In the genomic region with DNA sequence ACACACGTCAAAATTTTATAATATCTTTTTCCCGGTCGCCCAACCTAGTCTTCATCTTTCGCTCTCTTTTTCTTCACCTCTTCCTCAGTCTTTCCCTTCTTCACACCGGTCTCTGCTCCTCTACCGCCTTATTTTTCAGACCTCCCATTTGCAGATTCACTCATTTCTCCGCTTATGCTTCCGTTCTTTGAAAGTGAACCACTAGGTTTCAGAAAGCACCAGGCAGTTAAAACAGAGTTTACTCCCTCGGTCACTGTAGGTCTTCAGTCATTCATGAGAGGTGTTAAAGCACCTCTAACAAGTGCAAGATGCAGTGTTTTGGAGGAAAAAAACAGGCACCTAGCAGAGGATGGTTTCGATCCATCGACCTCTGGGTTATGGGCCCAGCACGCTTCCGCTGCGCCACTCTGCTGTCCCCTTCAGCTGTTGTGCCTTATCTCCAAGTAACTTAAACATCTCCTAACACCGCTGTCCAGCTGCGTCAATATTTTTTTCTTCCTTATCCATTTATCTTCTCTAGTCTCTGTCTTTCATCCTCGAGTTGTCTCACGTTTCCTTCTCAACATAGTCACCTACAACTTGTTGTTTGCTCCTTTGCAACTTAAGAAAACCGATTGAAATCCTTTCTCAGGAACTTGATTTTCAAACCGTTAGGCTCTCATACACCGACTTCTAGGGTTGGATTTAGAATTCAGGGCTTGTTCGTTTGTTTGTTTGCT, we compare ENCODE assay signal across 9 cellular contexts.
DNase-seq lines count a peak whose midpoint lies in the region; ATAC-seq and TF ChIP-seq lines count a peak whose summit lies in the region.
"Had no signal": no experiment of that assay in that cellular context is flagged by ENCODE, and none has a peak within 500 bp of the region (broad histone marks: within the 10 kb centered on the region; RNA-seq: fewer than 3 reads in every experiment).

No MANE protein-coding gene starts in this region.

- TF ChIP-seq CTCF in IMR-90 (conservative IDR thresholded peaks at IDR 0.05; ENCODE audit: low read depth, low read length), result no peak

- no peaks in the 10 kb centered on the region for H3K36me3 Mint-ChIP-seq in activated naive CD4-positive, alpha-beta T cell treated with anti-CD3 and anti-CD28 coated beads for 36 hours (ENCODE audit: low read depth)
- H3K36me3 Mint-ChIP-seq: memory B cell had no signal

- H2AFZ ChIP-seq in IMR-90 (replicated peaks; ENCODE audit: low read length, poor library complexity), result peak overlapping the region; percentile 34

- dilution Hi-C loops in IMR-90 (cut with HindIII; ENCODE audit: low sequenced_read_pairs, unreplicated experiment), result no loop called here

- H3K4me1 ChIP-seq in IMR-90 (ENCODE audit: control insufficient read depth, insufficient read depth, low read length), result no peaks in the 10 kb centered on the region

- no peaks in the 10 kb centered on the region for H4K20me1 ChIP-seq in IMR-90 (ENCODE audit: insufficient read depth, low read length)

- no peak overlapping the region for H2BK20ac ChIP-seq in IMR-90 (ENCODE audit: low read depth, low read length)

- H2BK5ac ChIP-seq in IMR-90 (ENCODE audit: low read depth, low read length, poor library complexity, severe bottlenecking), result no peak overlapping the region

- no peak overlapping the region for H3K27ac Mint-ChIP-seq in activated naive CD4-positive, alpha-beta T cell treated with anti-CD3 and anti-CD28 coated beads for 36 hours
- H3K27ac Mint-ChIP-seq: memory B cell had no signal

- no peaks in the 10 kb centered on the region for H3K9me1 ChIP-seq in IMR-90 (ENCODE audit: insufficient read depth, low read length)

- H3K18ac ChIP-seq in IMR-90 (ENCODE audit: low read depth, low read length), result no peak overlapping the region

- no peak overlapping the region for H3K27ac ChIP-seq in IMR-90 (ENCODE audit: insufficient read depth, low read length)

- no peak overlapping the region for H3K4ac ChIP-seq in IMR-90 (ENCODE audit: low read depth, low read length)

- no peaks in the 10 kb centered on the region for H3K79me1 ChIP-seq in IMR-90 (ENCODE audit: low read depth in 1 of 2, low read length in 2 of 2)

- H3K4me2 ChIP-seq in IMR-90 (ENCODE audit: low read depth, low read length), result peak overlapping the region; percentile 69

- H3K9ac ChIP-seq in IMR-90 (ENCODE audit: low read depth, low read length), result no peak overlapping the region

- DNase-seq in activated naive CD4-positive, alpha-beta T cell treated with anti-CD3 and anti-CD28 coated beads for 36 hours, result peak; percentile 71
- DNase-seq in activated naive CD4-positive, alpha-beta T cell treated with anti-CD3 and anti-CD28 coated beads, Interleukin-2, amount 50 U/mL, for 16 hours, result no peak
- DNase-seq in H4 (ENCODE audit: low spot score) (peak; percentile 91), IMR-90 (peak; percentile 90), SW 1271 (lab: John Stamatoyannopoulos, UW) (peak; percentile 78 to 91), NCI-H2196 treated with DMSO at 0.1 percent for 48 hours (lab: John Stamatoyannopoulos, UW; ENCODE audit: unreplicated experiment) (no peak)
- DNase-seq in stimulated activated CD4-positive, alpha-beta T cell treated with anti-CD3 and anti-CD28 coated beads, Interleukin-12 subunit alpha, Interleukin-12 subunit beta, amount 100 ng/mL, for 48 hours (ENCODE audit: low read depth in 2 of 3, low spot score in 1 of 3), result peak; percentile 31 to 65 (median 49)

- no peak overlapping the region for H4K91ac ChIP-seq in IMR-90 (ENCODE audit: insufficient read depth, low read depth, low read length)

- no peaks in the 10 kb centered on the region for H3K9me3 Mint-ChIP-seq in activated naive CD4-positive, alpha-beta T cell treated with anti-CD3 and anti-CD28 coated beads for 36 hours
- H3K9me3 Mint-ChIP-seq: memory B cell had no signal

- no TSS peak for BruUV-seq in IMR-90 (replicated peaks; lab: Mats Ljungman, UMichigan)

- CTCF ChIA-PET in activated naive CD4-positive, alpha-beta T cell treated with anti-CD3 and anti-CD28 coated beads for 36 hours (lab: Charles Lee), result no interaction called here
- CTCF ChIA-PET in IMR-90 (lab: Yijun Ruan, JAX), result interaction anchor here (0.5 kb wide), 1 partner anchor 441 kb away, joined by 7 read pairs; no protein-coding TSS in a partner anchor

- H4K5ac ChIP-seq in IMR-90 (ENCODE audit: low read depth, low read length), result no peak overlapping the region

- no peaks in the 10 kb centered on the region for H3K9me3 ChIP-seq in IMR-90 (ENCODE audit: control insufficient read depth, insufficient read depth, low read length)

- H3K14ac ChIP-seq in IMR-90 (replicated peaks; ENCODE audit: low read depth, low read length), result no peak overlapping the region

- H3K27me3 Mint-ChIP-seq in activated naive CD4-positive, alpha-beta T cell treated with anti-CD3 and anti-CD28 coated beads for 36 hours (ENCODE audit: low read depth), result peaks cover 26% of the 10 kb centered on the region

- no peak overlapping the region for H2BK15ac ChIP-seq in IMR-90 (ENCODE audit: low read depth, low read length)

- TF ChIP-seq RAD21 in IMR-90 (IDR thresholded peaks at IDR 0.05; ENCODE audit: low read length), result no peak

- no peak overlapping the region for H2AK5ac ChIP-seq in IMR-90 (ENCODE audit: low read depth, low read length)

- no peak overlapping the region for H3K4me3 Mint-ChIP-seq in activated naive CD4-positive, alpha-beta T cell treated with anti-CD3 and anti-CD28 coated beads for 36 hours
- H3K4me3 Mint-ChIP-seq: memory B cell had no signal

- intact Hi-C loops in activated naive CD4-positive, alpha-beta T cell treated with anti-CD3 and anti-CD28 coated beads for 36 hours (cut with micrococcal nuclease), result loop anchor here (1.0 to 5.0 kb wide), 5 partner anchors 9 to 405 kb away; no protein-coding TSS in a partner anchor
- intact Hi-C loops in IMR-90 (cut with micrococcal nuclease), result loop anchor here (2.0 to 5.0 kb wide), 2 partner anchors 45 to 160 kb away; no protein-coding TSS in a partner anchor

- H3K27me3 ChIP-seq in IMR-90 (ENCODE audit: control insufficient read depth, insufficient read depth, low read length), result no peaks in the 10 kb centered on the region

- POLR2A ChIA-PET in IMR-90 (lab: Charles Lee; ENCODE audit: unreplicated experiment), result no interaction called here

- in situ Hi-C loops in IMR-90 (cut with MboI; ENCODE audit: low sequenced_read_pairs), result no loop called here

- H3K36me3 ChIP-seq in IMR-90 (ENCODE audit: control insufficient read depth, insufficient read depth, low read length), result no peaks in the 10 kb centered on the region

- WGBS in IMR-90 (ENCODE audit: extremely low coverage in 2 of 2, insufficient read length in 1 of 2), 2 experiments, result 0% methylated on average over 11 of the region's 22 CpGs; no CpG with 5 or more reads in 1 of the 2 experiments

- H3K4me3 ChIP-seq in IMR-90 (ENCODE audit: insufficient read depth, low read depth, low read length), result peak overlapping the region; percentile 31; the same call in 1 of the 2 replicates

- TF ChIP-seq POLR2A in IMR-90 (IDR thresholded peaks at IDR 0.05; ENCODE audit: low read depth, low read length), result no peak

- no peak overlapping the region for H2AK9ac ChIP-seq in IMR-90 (replicated peaks; ENCODE audit: low read depth, low read length, poor library complexity)

- H4K8ac ChIP-seq in IMR-90 (ENCODE audit: low read depth in 2 of 2, low read length in 2 of 2), result no peak overlapping the region

- H3K23ac ChIP-seq in IMR-90 (ENCODE audit: low read depth, low read length), result no peak overlapping the region

- H2BK120ac ChIP-seq in IMR-90 (ENCODE audit: low read depth, low read length), result no peak overlapping the region

- ATAC-seq in IMR-90 (ENCODE audit: low read depth) (peak; percentile 98), esophagus mucosa (peak; percentile 93)

- H3K56ac ChIP-seq in IMR-90 (ENCODE audit: extremely low read depth, insufficient read depth, low read length), result no peak overlapping the region

- H3K4me1 Mint-ChIP-seq in activated naive CD4-positive, alpha-beta T cell treated with anti-CD3 and anti-CD28 coated beads for 36 hours (ENCODE audit: low read depth), result no peaks in the 10 kb centered on the region
- H3K4me1 Mint-ChIP-seq: memory B cell had no signal

TF ChIP-seq in IMR-90, 13 proteins besides CTCF, POLR2A, EP300 and RAD21:
- TF ChIP-seq CEBPB (IDR thresholded peaks at IDR 0.05; ENCODE audit: low read depth, low read length) (no peak), NFE2L2 (IDR thresholded peaks at IDR 0.05; ENCODE audit: low read depth, low read length) (no peak), FOS (IDR thresholded peaks at IDR 0.05; ENCODE audit: low read depth, low read length) (peak; percentile 72; the same call in 1 of the 2 replicates), BHLHE40 (IDR thresholded peaks at IDR 0.05; ENCODE audit: low read depth, low read length) (peak; percentile 30; the same call in 1 of the 2 replicates), MAZ (IDR thresholded peaks at IDR 0.05; ENCODE audit: borderline replicate concordance, low read depth, low read length) (no peak), RFX5 (IDR thresholded peaks at IDR 0.05; ENCODE audit: low read depth, low read length) (no peak)
- TF ChIP-seq, protein P1, sequence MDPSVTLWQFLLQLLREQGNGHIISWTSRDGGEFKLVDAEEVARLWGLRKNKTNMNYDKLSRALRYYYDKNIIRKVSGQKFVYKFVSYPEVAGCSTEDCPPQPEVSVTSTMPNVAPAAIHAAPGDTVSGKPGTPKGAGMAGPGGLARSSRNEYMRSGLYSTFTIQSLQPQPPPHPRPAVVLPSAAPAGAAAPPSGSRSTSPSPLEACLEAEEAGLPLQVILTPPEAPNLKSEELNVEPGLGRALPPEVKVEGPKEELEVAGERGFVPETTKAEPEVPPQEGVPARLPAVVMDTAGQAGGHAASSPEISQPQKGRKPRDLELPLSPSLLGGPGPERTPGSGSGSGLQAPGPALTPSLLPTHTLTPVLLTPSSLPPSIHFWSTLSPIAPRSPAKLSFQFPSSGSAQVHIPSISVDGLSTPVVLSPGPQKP (IDR thresholded peaks at IDR 0.05; ENCODE audit: borderline replicate concordance, low read depth, low read length), result no peak
- TF ChIP-seq, protein P2, sequence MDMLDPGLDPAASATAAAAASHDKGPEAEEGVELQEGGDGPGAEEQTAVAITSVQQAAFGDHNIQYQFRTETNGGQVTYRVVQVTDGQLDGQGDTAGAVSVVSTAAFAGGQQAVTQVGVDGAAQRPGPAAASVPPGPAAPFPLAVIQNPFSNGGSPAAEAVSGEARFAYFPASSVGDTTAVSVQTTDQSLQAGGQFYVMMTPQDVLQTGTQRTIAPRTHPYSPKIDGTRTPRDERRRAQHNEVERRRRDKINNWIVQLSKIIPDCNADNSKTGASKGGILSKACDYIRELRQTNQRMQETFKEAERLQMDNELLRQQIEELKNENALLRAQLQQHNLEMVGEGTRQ (IDR thresholded peaks at IDR 0.05; ENCODE audit: low read depth, low read length), result no peak

Comparison
In these comparisons a context has a peak if more than half of its experiments do, and no peak if none do; other contexts are left out.
1. DNase-seq: peak in activated naive CD4-positive, alpha-beta T cell treated with anti-CD3 and anti-CD28 coated beads for 36 hours (single experiment), H4 (single experiment), IMR-90 (single experiment), SW 1271 (2 of 2) and stimulated activated CD4-positive, alpha-beta T cell treated with anti-CD3 and anti-CD28 coated beads, Interleukin-12 subunit alpha, Interleukin-12 subunit beta, amount 100 ng/mL, for 48 hours (3 of 3); none in activated naive CD4-positive, alpha-beta T cell treated with anti-CD3 and anti-CD28 coated beads, Interleukin-2, amount 50 U/mL, for 16 hours (single experiment) and NCI-H2196 treated with DMSO at 0.1 percent for 48 hours (single experiment).